In genomic region chr2:198692907-198693510, GRCh38 we compare ENCODE assay signal across 1 cellular context.
TF ChIP-seq lines count a peak whose summit lies in the region.

No MANE protein-coding gene starts in this region.

TF ChIP-seq in GM23338, 12 proteins besides CTCF, POLR2A, EP300 and RAD21 (continued from another document):
- no peak for TF ChIP-seq ZNF462 (CRISPR knock-in tag; IDR thresholded peaks at IDR 0.05)
- TF ChIP-seq STAT1 (IDR thresholded peaks at IDR 0.05; ENCODE audit: unreplicated experiment) = no peak
- no peak for TF ChIP-seq ETS1 (IDR thresholded peaks at IDR 0.05)
- no peak for TF ChIP-seq POLR2AphosphoS5 (IDR thresholded peaks at IDR 0.05; ENCODE audit: low read depth)
- no peak for TF ChIP-seq JUNB (IDR thresholded peaks at IDR 0.05; ENCODE audit: unreplicated experiment)
- TF ChIP-seq REST (IDR thresholded peaks at IDR 0.05; ENCODE audit: unreplicated experiment) = no peak
